Comparison of ENCODE assay signal across 8 cellular contexts in genomic region chr19:18418725-18419194, GRCh38. TPM values are rescaled to one million over a fixed set of nuclear protein-coding genes. Genes with fewer than 3 reads are reported as not detected.
DNase-seq lines count a peak whose midpoint lies in the region; ATAC-seq and TF ChIP-seq lines count a peak whose summit lies in the region.

No MANE protein-coding gene starts in this region.

- no peaks in the 10 kb centered on the region for H3K9me3 ChIP-seq in heart left ventricle

- 7 to 16% (median 8%) methylated on average over 16 to 30 of the region's 30 CpGs for WGBS in heart left ventricle, 4 donors

- CTCF ChIA-PET in Calu3 (lab: Charles Lee): no interaction called here

- peak overlapping the region; percentile 7 to 99 (median 80) for H3K4me3 ChIP-seq in heart left ventricle
- H3K4me3 ChIP-seq in retinal pigment epithelial cell (ENCODE audit: low read length): peak overlapping the region; percentile 32

- no TSS peak for BruUV-seq in Calu3 (replicated peaks; lab: Mats Ljungman, UMichigan)

- H3K36me3 ChIP-seq in heart left ventricle: no peaks in the 10 kb centered on the region

- H3K27me3 ChIP-seq in heart left ventricle: peaks cover 0 to 22% (median 0%) of the 10 kb centered on the region in 9 donors

- no peak for DNase-seq in Calu3
- peak in 4 of 5 donors; percentile 53 to 77 (median 58) for DNase-seq in heart left ventricle
- no peak for DNase-seq in retinal pigment epithelial cell (ENCODE audit: low read depth)
- DNase-seq in NCI-H226: no peak
- DNase-seq in GM03348 (ENCODE audit: low spot score): no peak

- H3K36me3 Mint-ChIP-seq in Calu3 (ENCODE audit: insufficient read depth, unreplicated experiment): peaks cover 48% of the 10 kb centered on the region
- H3K36me3 Mint-ChIP-seq in activated T-helper 17 cell treated with anti-CD3 and anti-CD28 coated beads, Interleukin-2, amount 50 U/mL, for 72 hours (ENCODE audit: low read depth): peaks cover 26% of the 10 kb centered on the region

- no peaks in the 10 kb centered on the region for H3K27me3 Mint-ChIP-seq in Calu3 (ENCODE audit: unreplicated experiment)
- no peaks in the 10 kb centered on the region for H3K27me3 Mint-ChIP-seq in activated T-helper 17 cell treated with anti-CD3 and anti-CD28 coated beads, Interleukin-2, amount 50 U/mL, for 72 hours

- TF ChIP-seq POLR2A in heart left ventricle (IDR thresholded peaks at IDR 0.05): no peak

- intact Hi-C loops in Calu3 (cut with micrococcal nuclease; ENCODE audit: unreplicated experiment) (loop anchor here (10.0 kb wide), 1 partner anchor 144 kb away; the partner anchor contains the start of gene IQCN), heart left ventricle (cut with DNase I) (loop anchor here in 3 of 10 donors (5.0 to 10.0 kb wide), 5 partner anchors 134 to 404 kb away; partner anchors contain the start of genes JUND (in 1 of the 3) and RAB3A (in 1 of the 3))

- peaks cover 25% of the 10 kb centered on the region for H3K4me1 Mint-ChIP-seq in Calu3 (ENCODE audit: low read depth, unreplicated experiment)
- H3K4me1 Mint-ChIP-seq in activated T-helper 17 cell treated with anti-CD3 and anti-CD28 coated beads, Interleukin-2, amount 50 U/mL, for 72 hours: peaks cover 31% of the 10 kb centered on the region

- peak overlapping the region; percentile 89 to 100 (median 95) for H3K27ac ChIP-seq in heart left ventricle

- H3K4me3 Mint-ChIP-seq in Calu3 (ENCODE audit: low read depth, unreplicated experiment): peak overlapping the region; percentile 83
- H3K4me3 Mint-ChIP-seq in activated T-helper 17 cell treated with anti-CD3 and anti-CD28 coated beads, Interleukin-2, amount 50 U/mL, for 72 hours: peak overlapping the region; percentile 83

- no peak overlapping the region for H3K27ac Mint-ChIP-seq in Calu3 (ENCODE audit: unreplicated experiment)
- peak overlapping the region; percentile 78 for H3K27ac Mint-ChIP-seq in activated T-helper 17 cell treated with anti-CD3 and anti-CD28 coated beads, Interleukin-2, amount 50 U/mL, for 72 hours

- peaks cover 8 to 89% (median 66%) of the 10 kb centered on the region in 12 donors for H3K4me1 ChIP-seq in heart left ventricle

- TF ChIP-seq CTCF in Calu3 (IDR thresholded peaks at IDR 0.05; ENCODE audit: unreplicated experiment): no peak
- no peak for TF ChIP-seq CTCF in heart left ventricle (IDR thresholded peaks at IDR 0.05)
- TF ChIP-seq CTCF in retinal pigment epithelial cell (conservative IDR thresholded peaks at IDR 0.05; ENCODE audit: low read depth, low read length): no peak

- ATAC-seq in HG03460 (IDR thresholded peaks at IDR 0.05; ENCODE audit: unreplicated experiment) (peak; percentile 5), heart left ventricle (peak in 2 of 4 donors; percentile 0 to 2), HG02970 (IDR thresholded peaks at IDR 0.05; ENCODE audit: low FRiP score, unreplicated experiment) (no peak)
- ATAC-seq in activated T-helper 17 cell treated with anti-CD3 and anti-CD28 coated beads, Interleukin-2, amount 50 U/mL, for 72 hours (replicated peaks): peak; percentile 16

- no peaks in the 10 kb centered on the region for H3K9me3 Mint-ChIP-seq in Calu3 (ENCODE audit: low read depth, unreplicated experiment)
- H3K9me3 Mint-ChIP-seq in activated T-helper 17 cell treated with anti-CD3 and anti-CD28 coated beads, Interleukin-2, amount 50 U/mL, for 72 hours: no peaks in the 10 kb centered on the region

RNA-seq across cellular contexts. Expression of gene SSBP4, which starts 0.4 kb away (rescaled TPM):
- total RNA-seq in Calu3 (2022): 38.8 and 51.5 TPM in 2 replicates
- total RNA-seq in activated T-helper 17 cell treated with anti-CD3 and anti-CD28 coated beads, Interleukin-2, amount 50 U/mL, for 72 hours: 100 to 1,000 TPM in 1 of 2 donors, 10 to 100 TPM in 1; 73.8 to 169 TPM
- 10 to 100 TPM; 23.5 to 89.8 (median 29.4) TPM for total RNA-seq in heart left ventricle
- 10 to 100 TPM; 29.1 to 37.3 TPM for polyA plus RNA-seq in heart left ventricle

RNA-seq across cellular contexts. Expression of gene ISYNA1, which starts 19.2 kb away (rescaled TPM):
- 94.9 and 114 TPM in 2 replicates for total RNA-seq in Calu3 (2022)
- 10 to 100 TPM; 15.9 to 22.0 TPM for total RNA-seq in activated T-helper 17 cell treated with anti-CD3 and anti-CD28 coated beads, Interleukin-2, amount 50 U/mL, for 72 hours
- 10 to 100 TPM; 17.6 to 60.6 (median 24.0) TPM for total RNA-seq in heart left ventricle
- 10 to 100 TPM; 14.0 to 52.6 TPM for polyA plus RNA-seq in heart left ventricle

RNA-seq across cellular contexts. Expression of gene LRRC25, which starts 21.3 kb away (rescaled TPM):
- not detected in 2 replicates for total RNA-seq in Calu3 (2022)
- total RNA-seq in activated T-helper 17 cell treated with anti-CD3 and anti-CD28 coated beads, Interleukin-2, amount 50 U/mL, for 72 hours: not detected
- total RNA-seq in heart left ventricle: 10 to 100 TPM in 2 of 9 donors, 1 to 10 TPM in 6, under 1 TPM in 1; 0.83 to 33.0 (median 3.1) TPM
- polyA plus RNA-seq in heart left ventricle: 1 to 10 TPM in 1 of 2 donors, under 1 TPM in 1; 0.88 to 2.8 TPM

RNA-seq across cellular contexts. Expression of gene GDF15, which starts 32.8 kb away (rescaled TPM):
- total RNA-seq in Calu3 (2022): 56.6 and 80.3 TPM in 2 replicates
- under 1 TPM; 0.45 to 0.50 TPM for total RNA-seq in activated T-helper 17 cell treated with anti-CD3 and anti-CD28 coated beads, Interleukin-2, amount 50 U/mL, for 72 hours
- total RNA-seq in heart left ventricle: 1 to 10 TPM in 4 of 9 donors, under 1 TPM in 5; 0.69 to 5.7 (median 0.99) TPM
- under 1 TPM; 0.33 to 0.50 TPM for polyA plus RNA-seq in heart left ventricle

Comparison
In these comparisons a context has a peak if more than half of its experiments do, and no peak if none do; other contexts are left out.
1. DNase-seq: peak in heart left ventricle (4 of 5); none in Calu3 (single experiment), retinal pigment epithelial cell (single experiment), NCI-H226 (single experiment) and GM03348 (single experiment).